ENCODE assay signal across 1 cellular context in genomic region chr15:84929795-84930371, GRCh38.
TF ChIP-seq lines count a peak whose summit lies in the region.

No MANE protein-coding gene starts in this region.

TF ChIP-seq in HepG2, 621 proteins besides CTCF, POLR2A, EP300 and RAD21 (continued from another document and continues in another):
- TF ChIP-seq, protein P1, sequence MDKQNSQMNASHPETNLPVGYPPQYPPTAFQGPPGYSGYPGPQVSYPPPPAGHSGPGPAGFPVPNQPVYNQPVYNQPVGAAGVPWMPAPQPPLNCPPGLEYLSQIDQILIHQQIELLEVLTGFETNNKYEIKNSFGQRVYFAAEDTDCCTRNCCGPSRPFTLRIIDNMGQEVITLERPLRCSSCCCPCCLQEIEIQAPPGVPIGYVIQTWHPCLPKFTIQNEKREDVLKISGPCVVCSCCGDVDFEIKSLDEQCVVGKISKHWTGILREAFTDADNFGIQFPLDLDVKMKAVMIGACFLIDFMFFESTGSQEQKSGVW (CRISPR knock-in tag; IDR thresholded peaks at IDR 0.05; ENCODE audit: borderline replicate concordance), result no peak
- TF ChIP-seq ARNTL (CRISPR knock-in tag; IDR thresholded peaks at IDR 0.05) (0 out of 2 replicates have a peak, but pooled peaks have one; percentile 37), JARID2 (CRISPR knock-in tag; IDR thresholded peaks at IDR 0.05; ENCODE audit: insufficient replicate concordance) (no peak), TARDBP (CRISPR knock-in tag; IDR thresholded peaks at IDR 0.05) (peak; percentile 63; the same call in 1 of the 2 replicates), BATF2 (CRISPR knock-in tag; IDR thresholded peaks at IDR 0.05) (no peak), ZNF235 (CRISPR knock-in tag; IDR thresholded peaks at IDR 0.05; ENCODE audit: borderline replicate concordance) (no peak), MED13 (CRISPR knock-in tag; IDR thresholded peaks at IDR 0.05) (no peak), ZBTB40 (IDR thresholded peaks at IDR 0.05) (no peak), ZBTB40 (CRISPR knock-in tag; IDR thresholded peaks at IDR 0.05) (peak; percentile 40; the same call in 1 of the 2 replicates), SRSF1 (optimal IDR thresholded peaks at IDR 0.05; ENCODE audit: low read depth, low read length) (no peak), SOX13 (IDR thresholded peaks at IDR 0.05) (no peak), SOX13 (CRISPR knock-in tag; conservative IDR thresholded peaks at IDR 0.05 in 1 of 2, IDR thresholded peaks at IDR 0.05 in 1 of 2) (peak in 1 of 2 experiments; percentile 56; a peak in 1 of 4 replicates), ZSCAN21 (CRISPR knock-in tag; IDR thresholded peaks at IDR 0.05; ENCODE audit: borderline replicate concordance) (no peak), KMT2B (CRISPR knock-in tag; IDR thresholded peaks at IDR 0.05) (no peak), RXRA (CRISPR knock-in tag; IDR thresholded peaks at IDR 0.05) (peak; percentile 98), DNMT1 (CRISPR knock-in tag; IDR thresholded peaks at IDR 0.05) (no peak), ZNF883 (CRISPR knock-in tag; IDR thresholded peaks at IDR 0.05; ENCODE audit: not compliant biosample characterization) (no peak), FOXP1 (IDR thresholded peaks at IDR 0.05) (no peak), FOXP1 (CRISPR knock-in tag; IDR thresholded peaks at IDR 0.05) (peak; percentile 64), HOXA7 (CRISPR knock-in tag; IDR thresholded peaks at IDR 0.05) (no peak), SUZ12 (IDR thresholded peaks at IDR 0.05; ENCODE audit: low read depth, low read length) (no peak), FOSL1 (CRISPR knock-in tag; IDR thresholded peaks at IDR 0.05; ENCODE audit: borderline replicate concordance) (no peak), ZMAT3 (CRISPR knock-in tag; conservative IDR thresholded peaks at IDR 0.05) (no peak), REPIN1 (CRISPR knock-in tag; IDR thresholded peaks at IDR 0.05; ENCODE audit: borderline replicate concordance, low read depth) (no peak), ZNF232 (CRISPR knock-in tag; IDR thresholded peaks at IDR 0.05; ENCODE audit: borderline replicate concordance) (peak; percentile 56; the same call in 1 of the 2 replicates), TCF12 (IDR thresholded peaks at IDR 0.05) (no peak), TCF12 (CRISPR knock-in tag; IDR thresholded peaks at IDR 0.05) (no peak), ZFX (CRISPR knock-in tag; IDR thresholded peaks at IDR 0.05; ENCODE audit: low read depth) (peak; percentile 43; the same call in 1 of the 2 replicates), ZNF773 (CRISPR knock-in tag; IDR thresholded peaks at IDR 0.05; ENCODE audit: borderline replicate concordance) (no peak), YEATS4 (CRISPR knock-in tag; IDR thresholded peaks at IDR 0.05; ENCODE audit: borderline replicate concordance) (no peak), CAMTA2 (CRISPR knock-in tag; IDR thresholded peaks at IDR 0.05; ENCODE audit: borderline replicate concordance) (no peak), ZNF20 (CRISPR knock-in tag; IDR thresholded peaks at IDR 0.05) (no peak), FOSL2 (CRISPR knock-in tag; IDR thresholded peaks at IDR 0.05) (peak; percentile 88), SSRP1 (CRISPR knock-in tag; IDR thresholded peaks at IDR 0.05) (no peak), ZNF33B (CRISPR knock-in tag; IDR thresholded peaks at IDR 0.05) (no peak), ZSCAN25 (CRISPR knock-in tag; IDR thresholded peaks at IDR 0.05) (peak; percentile 59; the same call in 1 of the 2 replicates)
- TF ChIP-seq, protein P2, sequence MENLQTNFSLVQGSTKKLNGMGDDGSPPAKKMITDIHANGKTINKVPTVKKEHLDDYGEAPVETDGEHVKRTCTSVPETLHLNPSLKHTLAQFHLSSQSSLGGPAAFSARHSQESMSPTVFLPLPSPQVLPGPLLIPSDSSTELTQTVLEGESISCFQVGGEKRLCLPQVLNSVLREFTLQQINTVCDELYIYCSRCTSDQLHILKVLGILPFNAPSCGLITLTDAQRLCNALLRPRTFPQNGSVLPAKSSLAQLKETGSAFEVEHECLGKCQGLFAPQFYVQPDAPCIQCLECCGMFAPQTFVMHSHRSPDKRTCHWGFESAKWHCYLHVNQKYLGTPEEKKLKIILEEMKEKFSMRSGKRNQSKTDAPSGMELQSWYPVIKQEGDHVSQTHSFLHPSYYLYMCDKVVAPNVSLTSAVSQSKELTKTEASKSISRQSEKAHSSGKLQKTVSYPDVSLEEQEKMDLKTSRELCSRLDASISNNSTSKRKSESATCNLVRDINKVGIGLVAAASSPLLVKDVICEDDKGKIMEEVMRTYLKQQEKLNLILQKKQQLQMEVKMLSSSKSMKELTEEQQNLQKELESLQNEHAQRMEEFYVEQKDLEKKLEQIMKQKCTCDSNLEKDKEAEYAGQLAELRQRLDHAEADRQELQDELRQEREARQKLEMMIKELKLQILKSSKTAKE (CRISPR knock-in tag; IDR thresholded peaks at IDR 0.05; ENCODE audit: borderline replicate concordance), result peak; percentile 52; the same call in 1 of the 2 replicates
- TF ChIP-seq, protein P3, sequence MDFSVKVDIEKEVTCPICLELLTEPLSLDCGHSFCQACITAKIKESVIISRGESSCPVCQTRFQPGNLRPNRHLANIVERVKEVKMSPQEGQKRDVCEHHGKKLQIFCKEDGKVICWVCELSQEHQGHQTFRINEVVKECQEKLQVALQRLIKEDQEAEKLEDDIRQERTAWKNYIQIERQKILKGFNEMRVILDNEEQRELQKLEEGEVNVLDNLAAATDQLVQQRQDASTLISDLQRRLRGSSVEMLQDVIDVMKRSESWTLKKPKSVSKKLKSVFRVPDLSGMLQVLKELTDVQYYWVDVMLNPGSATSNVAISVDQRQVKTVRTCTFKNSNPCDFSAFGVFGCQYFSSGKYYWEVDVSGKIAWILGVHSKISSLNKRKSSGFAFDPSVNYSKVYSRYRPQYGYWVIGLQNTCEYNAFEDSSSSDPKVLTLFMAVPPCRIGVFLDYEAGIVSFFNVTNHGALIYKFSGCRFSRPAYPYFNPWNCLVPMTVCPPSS (IDR thresholded peaks at IDR 0.05), result no peak
- TF ChIP-seq, protein P4, sequence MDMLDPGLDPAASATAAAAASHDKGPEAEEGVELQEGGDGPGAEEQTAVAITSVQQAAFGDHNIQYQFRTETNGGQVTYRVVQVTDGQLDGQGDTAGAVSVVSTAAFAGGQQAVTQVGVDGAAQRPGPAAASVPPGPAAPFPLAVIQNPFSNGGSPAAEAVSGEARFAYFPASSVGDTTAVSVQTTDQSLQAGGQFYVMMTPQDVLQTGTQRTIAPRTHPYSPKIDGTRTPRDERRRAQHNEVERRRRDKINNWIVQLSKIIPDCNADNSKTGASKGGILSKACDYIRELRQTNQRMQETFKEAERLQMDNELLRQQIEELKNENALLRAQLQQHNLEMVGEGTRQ (IDR thresholded peaks at IDR 0.05; ENCODE audit: low read depth, low read length), result no peak
- TF ChIP-seq, protein P4 (CRISPR knock-in tag; IDR thresholded peaks at IDR 0.05; ENCODE audit: borderline replicate concordance), result no peak
- TF ChIP-seq, protein P5, sequence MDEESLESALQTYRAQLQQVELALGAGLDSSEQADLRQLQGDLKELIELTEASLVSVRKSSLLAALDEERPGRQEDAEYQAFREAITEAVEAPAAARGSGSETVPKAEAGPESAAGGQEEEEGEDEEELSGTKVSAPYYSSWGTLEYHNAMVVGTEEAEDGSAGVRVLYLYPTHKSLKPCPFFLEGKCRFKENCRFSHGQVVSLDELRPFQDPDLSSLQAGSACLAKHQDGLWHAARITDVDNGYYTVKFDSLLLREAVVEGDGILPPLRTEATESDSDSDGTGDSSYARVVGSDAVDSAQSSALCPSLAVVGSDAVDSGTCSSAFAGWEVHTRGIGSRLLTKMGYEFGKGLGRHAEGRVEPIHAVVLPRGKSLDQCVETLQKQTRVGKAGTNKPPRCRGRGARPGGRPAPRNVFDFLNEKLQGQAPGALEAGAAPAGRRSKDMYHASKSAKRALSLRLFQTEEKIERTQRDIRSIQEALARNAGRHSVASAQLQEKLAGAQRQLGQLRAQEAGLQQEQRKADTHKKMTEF (CRISPR knock-in tag; IDR thresholded peaks at IDR 0.05), result peak; percentile 19; the same call in 1 of the 2 replicates
- TF ChIP-seq, protein P6, sequence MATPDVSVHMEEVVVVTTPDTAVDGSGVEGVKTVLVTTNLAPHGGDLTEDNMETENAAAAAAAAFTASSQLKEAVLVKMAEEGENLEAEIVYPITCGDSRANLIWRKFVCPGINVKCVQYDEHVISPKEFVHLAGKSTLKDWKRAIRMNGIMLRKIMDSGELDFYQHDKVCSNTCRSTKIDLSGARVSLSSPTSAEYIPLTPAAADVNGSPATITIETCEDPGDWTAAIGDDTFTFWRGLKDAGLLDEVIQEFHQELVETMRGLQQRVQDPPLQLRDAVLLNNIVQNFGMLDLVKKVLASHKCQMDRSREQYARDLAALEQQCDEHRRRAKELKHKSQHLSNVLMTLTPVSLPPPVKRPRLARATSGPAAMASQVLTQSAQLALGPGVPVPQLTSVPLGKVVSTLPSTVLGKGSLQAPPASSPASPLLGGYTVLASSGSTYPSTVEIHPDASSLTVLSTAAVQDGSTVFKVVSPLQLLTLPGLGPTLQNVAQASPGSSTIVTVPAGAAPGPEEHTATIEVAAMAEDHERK (CRISPR knock-in tag; IDR thresholded peaks at IDR 0.05; ENCODE audit: low read depth), result no peak
- TF ChIP-seq, protein P7, sequence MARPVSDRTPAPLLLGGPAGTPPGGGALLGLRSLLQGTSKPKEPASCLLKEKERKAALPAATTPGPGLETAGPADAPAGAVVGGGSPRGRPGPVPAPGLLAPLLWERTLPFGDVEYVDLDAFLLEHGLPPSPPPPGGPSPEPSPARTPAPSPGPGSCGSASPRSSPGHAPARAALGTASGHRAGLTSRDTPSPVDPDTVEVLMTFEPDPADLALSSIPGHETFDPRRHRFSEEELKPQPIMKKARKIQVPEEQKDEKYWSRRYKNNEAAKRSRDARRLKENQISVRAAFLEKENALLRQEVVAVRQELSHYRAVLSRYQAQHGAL (CRISPR knock-in tag; IDR thresholded peaks at IDR 0.05; ENCODE audit: not compliant biosample characterization), result no peak
